17 cellular contexts compared by ENCODE assay signal in genomic region chr6:130681028-130681427, GRCh38.
DNase-seq lines count a peak whose midpoint lies in the region; ATAC-seq and TF ChIP-seq lines count a peak whose summit lies in the region.
"Had no signal": no experiment of that assay in that cellular context is flagged by ENCODE, and none has a peak within 500 bp of the region (broad histone marks: within the 10 kb centered on the region; RNA-seq: fewer than 3 reads in every experiment).

No MANE protein-coding gene starts in this region.

- no peaks in the 10 kb centered on the region for H3K27me3 ChIP-seq in gastroesophageal sphincter
- no peaks in the 10 kb centered on the region for H3K27me3 ChIP-seq in gastrocnemius medialis

- H3K9me3 Mint-ChIP-seq in activated naive CD8-positive, alpha-beta T cell treated with anti-CD3 and anti-CD28 coated beads for 36 hours = peaks cover 18% of the 10 kb centered on the region

- H3K4me1 ChIP-seq in gastroesophageal sphincter = peaks cover 0 to 4% (median 4%) of the 10 kb centered on the region in 3 donors
- peaks cover 0 to 5% of the 10 kb centered on the region in 2 donors for H3K4me1 ChIP-seq in gastrocnemius medialis

- H3K27ac ChIP-seq in gastroesophageal sphincter = peak overlapping the region in 3 of 4 donors; percentile 4 to 58 (median 56)
- H3K27ac ChIP-seq in gastrocnemius medialis = peak overlapping the region; percentile 25 to 74 (median 52)
- H3K27ac ChIP-seq: C4-2B had no signal

- intact Hi-C loops in gastrocnemius medialis (cut with DNase I; ENCODE audit: low total_unique reads) = no loop called here

- peaks cover 5% of the 10 kb centered on the region for H3K36me3 Mint-ChIP-seq in activated naive CD8-positive, alpha-beta T cell treated with anti-CD3 and anti-CD28 coated beads for 36 hours

- 21 to 26% methylated on average over 1 of the region's 1 CpG for WGBS in gastroesophageal sphincter (ENCODE audit: low coverage in 1 of 2), 2 donors

- no peaks in the 10 kb centered on the region for H3K27me3 Mint-ChIP-seq in activated naive CD8-positive, alpha-beta T cell treated with anti-CD3 and anti-CD28 coated beads for 36 hours
- H3K27me3 Mint-ChIP-seq: progenitor cell of endocrine pancreas had no signal

- no peak for TF ChIP-seq EP300 in gastroesophageal sphincter (IDR thresholded peaks at IDR 0.05)

- no peak overlapping the region for H3K27ac Mint-ChIP-seq in activated naive CD8-positive, alpha-beta T cell treated with anti-CD3 and anti-CD28 coated beads for 36 hours
- H3K27ac Mint-ChIP-seq: progenitor cell of endocrine pancreas had no signal

- peak; percentile 67 for ATAC-seq in gastroesophageal sphincter
- peak; percentile 71 to 72 for ATAC-seq in gastrocnemius medialis
- ATAC-seq in GM19452 (IDR thresholded peaks at IDR 0.05; ENCODE audit: unreplicated experiment) = no peak
- ATAC-seq in stimulated activated naive CD8-positive, alpha-beta T cell treated with anti-CD3 and anti-CD28 coated beads, Interleukin-15, Interleukin-2, amounts not matched to agents 100 U/mL and 50 U/mL, for 24 hours = no peak
- ATAC-seq in GM21423 (IDR thresholded peaks at IDR 0.05; ENCODE audit: unreplicated experiment) = no peak
- ATAC-seq: K562, Panc1 had no signal

- no peaks in the 10 kb centered on the region for H3K4me1 Mint-ChIP-seq in activated naive CD8-positive, alpha-beta T cell treated with anti-CD3 and anti-CD28 coated beads for 36 hours

- no peak overlapping the region for H3K4me3 Mint-ChIP-seq in activated naive CD8-positive, alpha-beta T cell treated with anti-CD3 and anti-CD28 coated beads for 36 hours

- in situ Hi-C loops in gastrocnemius medialis (cut with MboI; ENCODE audit: low sequenced_read_pairs in 4 of 4) = no loop called here

- H3K9me3 ChIP-seq in gastroesophageal sphincter (peaks cover 0 to 17% (median 0%) of the 10 kb centered on the region in 3 donors), gastrocnemius medialis (no peaks in the 10 kb centered on the region)

- DNase-seq in EH (ENCODE audit: low read depth) (peak; percentile 87), astrocyte of the hippocampus (ENCODE audit: low read depth, low spot score) (peak; percentile 14), gastrocnemius medialis (no peak)
- DNase-seq in activated naive CD8-positive, alpha-beta T cell treated with anti-CD3 and anti-CD28 coated beads for 36 hours = no peak
- DNase-seq in stimulated activated naive CD8-positive, alpha-beta T cell treated with anti-CD3 and anti-CD28 coated beads, Interleukin-15, Interleukin-2, amounts not matched to agents 100 U/mL and 50 U/mL, for 24 hours = no peak
- DNase-seq: amygdala, erythroblast, GOT3, NCI-H2107, trophoblast cell had no signal

- TF ChIP-seq CTCF in gastroesophageal sphincter (IDR thresholded peaks at IDR 0.05) (no peak), gastrocnemius medialis (IDR thresholded peaks at IDR 0.05 in 4 of 5, conservative IDR thresholded peaks at IDR 0.05 in 1 of 5) (no peak)

- TF ChIP-seq POLR2A in gastroesophageal sphincter (IDR thresholded peaks at IDR 0.05) (no peak), gastrocnemius medialis (IDR thresholded peaks at IDR 0.05) (no peak)

- H3K4me3 ChIP-seq in gastroesophageal sphincter = no peak overlapping the region
- no peak overlapping the region for H3K4me3 ChIP-seq in gastrocnemius medialis
- H3K4me3 ChIP-seq: K562 had no signal

- H3K36me3 ChIP-seq in gastroesophageal sphincter (no peaks in the 10 kb centered on the region), gastrocnemius medialis (no peaks in the 10 kb centered on the region)

Comparison
In these comparisons a context has a peak if more than half of its experiments do, and no peak if none do; other contexts are left out.
1. DNase-seq: peak in EH (single experiment) and astrocyte of the hippocampus (single experiment); none in gastrocnemius medialis (0 of 2), activated naive CD8-positive, alpha-beta T cell treated with anti-CD3 and anti-CD28 coated beads for 36 hours (single experiment) and stimulated activated naive CD8-positive, alpha-beta T cell treated with anti-CD3 and anti-CD28 coated beads, Interleukin-15, Interleukin-2, amounts not matched to agents 100 U/mL and 50 U/mL, for 24 hours (single experiment).
2. ATAC-seq: peak in gastroesophageal sphincter (single experiment) and gastrocnemius medialis (2 of 2); none in GM19452 (single experiment), stimulated activated naive CD8-positive, alpha-beta T cell treated with anti-CD3 and anti-CD28 coated beads, Interleukin-15, Interleukin-2, amounts not matched to agents 100 U/mL and 50 U/mL, for 24 hours (single experiment) and GM21423 (single experiment).